ENCODE assay signal across 15 cellular contexts in the genomic region with DNA sequence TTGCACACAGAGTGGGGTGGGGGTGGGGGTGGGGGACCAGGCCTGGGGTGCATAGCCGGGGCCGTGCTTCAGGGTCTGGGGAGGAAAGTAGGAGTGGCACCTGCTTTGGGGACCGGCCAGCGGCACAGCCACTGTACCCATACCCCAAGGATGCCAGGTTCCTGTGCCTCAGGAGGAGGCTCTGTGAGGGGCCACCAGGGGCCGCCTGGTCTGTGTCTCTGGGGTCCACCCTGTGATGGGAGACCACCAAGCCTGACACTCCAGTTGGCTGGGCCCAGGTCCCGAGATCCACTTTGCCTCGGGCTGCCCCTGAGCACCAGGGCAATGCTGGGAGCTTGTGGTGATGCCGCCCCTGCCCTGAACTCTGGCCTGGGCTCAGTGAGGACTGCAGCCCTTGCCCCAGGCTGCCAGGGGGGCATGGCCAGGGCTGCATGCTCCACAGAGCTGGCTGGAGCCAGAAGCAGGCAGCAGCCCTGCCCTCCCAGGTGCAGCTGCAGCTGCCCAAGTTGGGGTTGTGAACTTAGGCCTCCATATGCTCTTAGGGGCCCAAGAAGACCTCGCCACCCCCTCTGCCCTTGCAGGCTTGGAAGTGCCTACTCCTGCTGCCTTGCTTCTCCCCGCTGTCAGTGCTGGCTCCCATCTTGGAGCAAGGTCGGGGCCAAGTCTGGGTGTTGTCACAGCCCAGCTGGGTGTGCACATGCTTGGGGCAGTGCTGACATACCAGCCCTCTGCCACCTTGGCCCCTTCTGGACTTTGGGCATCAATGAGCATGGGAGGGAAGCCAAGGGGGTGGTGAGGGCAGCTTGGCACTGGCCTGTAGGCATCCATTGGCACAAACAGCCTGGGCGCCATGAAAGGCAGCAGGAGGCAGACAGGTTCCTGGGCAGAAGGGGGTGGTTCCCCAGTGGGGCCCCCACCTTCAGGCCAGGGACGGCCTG.
DNase-seq lines count a peak whose midpoint lies in the region; ATAC-seq, FAIRE-seq and TF ChIP-seq lines count a peak whose summit lies in the region.
"Had no signal": no experiment of that assay in that cellular context is flagged by ENCODE, and none has a peak within 500 bp of the region (broad histone marks: within the 10 kb centered on the region; RNA-seq: fewer than 3 reads in every experiment).

No MANE protein-coding gene starts in this region.

- ATAC-seq in GM19463 (IDR thresholded peaks at IDR 0.05; ENCODE audit: unreplicated experiment) (no peak), GM21825 (IDR thresholded peaks at IDR 0.05; ENCODE audit: unreplicated experiment) (no peak), HG02610 (IDR thresholded peaks at IDR 0.05; ENCODE audit: unreplicated experiment) (no peak)
- ATAC-seq: A549 had no signal

- H3K4me1 Mint-ChIP-seq in H9: no peaks in the 10 kb centered on the region
- H3K4me1 Mint-ChIP-seq in osteocyte (ENCODE audit: unreplicated experiment): no peaks in the 10 kb centered on the region
- H3K4me1 Mint-ChIP-seq in type B pancreatic cell (ENCODE audit: unreplicated experiment): no peaks in the 10 kb centered on the region
- H3K4me1 Mint-ChIP-seq: CD4-positive, alpha-beta memory T cell had no signal

- H3K27ac Mint-ChIP-seq in H9 (no peak overlapping the region), osteocyte (ENCODE audit: unreplicated experiment) (no peak overlapping the region), type B pancreatic cell (no peak overlapping the region)
- H3K27ac Mint-ChIP-seq: CD4-positive, alpha-beta memory T cell; IgD-negative memory B cell had no signal

- no peak overlapping the region for H2BK120ac ChIP-seq in H9 (ENCODE audit: low read depth, low read length, poor library complexity, severe bottlenecking)
- no peak overlapping the region for H2BK120ac ChIP-seq in H1 (replicated peaks; ENCODE audit: low read depth, low read length)

- H2AFZ ChIP-seq in H9 (ENCODE audit: low read length) (no peak overlapping the region), H1 (ENCODE audit: low read length) (no peak overlapping the region)

- no peaks in the 10 kb centered on the region for H3K36me3 ChIP-seq in H1 (ENCODE audit: control insufficient read depth in 2 of 4, insufficient read depth in 4 of 4, low read length in 3 of 4)
- H3K36me3 ChIP-seq: BE2C had no signal

- H3K4me3 Mint-ChIP-seq in H9 (no peak overlapping the region), osteocyte (ENCODE audit: unreplicated experiment) (no peak overlapping the region), type B pancreatic cell (no peak overlapping the region)
- H3K4me3 Mint-ChIP-seq: CD4-positive, alpha-beta memory T cell; IgD-negative memory B cell had no signal

- no peak overlapping the region for H4K5ac ChIP-seq in H9 (ENCODE audit: insufficient read length, low read depth, low read length)
- H4K5ac ChIP-seq in H1 (ENCODE audit: insufficient read length, low read depth, low read length): no peak overlapping the region

- H3K18ac ChIP-seq in H9 (ENCODE audit: insufficient read length, low read depth, low read length): no peak overlapping the region
- H3K18ac ChIP-seq in H1 (ENCODE audit: extremely low read depth, low read length): no peak overlapping the region

- no peak for FAIRE-seq in H1 (lab: Jason Lieb, UNC)
- FAIRE-seq: A549, GM12891 had no signal

- POLR2A ChIA-PET in H1 (lab: Charles Lee; ENCODE audit: partially characterized antibody): interaction anchor here (0.6 kb wide), 1 partner anchor 31 kb away, joined by 3 read pairs; no protein-coding TSS in a partner anchor

- H3K56ac ChIP-seq in H9 (ENCODE audit: insufficient read length, low read depth, low read length) (no peak overlapping the region), H1 (replicated peaks; ENCODE audit: insufficient read length, low read depth, low read length) (no peak overlapping the region)

- no peak for TF ChIP-seq RAD21 in H1 (IDR thresholded peaks at IDR 0.05 in 1 of 2, conservative IDR thresholded peaks at IDR 0.05 in 1 of 2; ENCODE audit: low read depth in 2 of 2, low read length in 2 of 2)

- H3K4me3 ChIP-seq in H1 (ENCODE audit: extremely low read depth in 1 of 4, insufficient read depth in 2 of 4, low read depth in 3 of 4, low read length in 4 of 4): no peak overlapping the region
- H3K4me3 ChIP-seq: A549 had no signal

- H3K9me3 ChIP-seq in H9 (ENCODE audit: control insufficient read depth, low read depth, low read length) (no peaks in the 10 kb centered on the region), H1 (ENCODE audit: insufficient read depth in 2 of 2, low read depth in 1 of 2, low read length in 1 of 2) (0 out of 4 replicates have a peak, but pooled peaks cover 0 to 6% of the 10 kb centered on the region in 2 experiments)
- H3K9me3 ChIP-seq: BE2C had no signal

- H3K27ac ChIP-seq in H9 (ENCODE audit: insufficient read length, low read depth, low read length) (no peak overlapping the region), H1 (ENCODE audit: low read depth, low read length) (no peak overlapping the region)
- H3K27ac ChIP-seq: A549, C4-2B had no signal

- DNase-seq in H9: no peak
- DNase-seq in H1 (ENCODE audit: low read depth in 1 of 2, low spot score in 2 of 2): peak in 1 of 2 experiments; percentile 39
- peak; percentile 82 for DNase-seq in osteocyte (ENCODE audit: extremely low spot score, unreplicated experiment)
- peak; percentile 61 for DNase-seq in type B pancreatic cell (ENCODE audit: extremely low spot score, unreplicated experiment)
- DNase-seq: BE2C; CD4-positive, alpha-beta memory T cell; DMS79; GOT3 had no signal

- H3T11ph ChIP-seq in H9 (ENCODE audit: low read length): no peak overlapping the region

- H2BK5ac ChIP-seq in H9 (ENCODE audit: insufficient read length, low read length) (no peak overlapping the region), H1 (ENCODE audit: low read depth, low read length) (no peak overlapping the region)

- H3K4ac ChIP-seq in H9 (ENCODE audit: low read depth, low read length): no peak overlapping the region
- no peak overlapping the region for H3K4ac ChIP-seq in H1 (replicated peaks; ENCODE audit: insufficient read length, low read depth, low read length)

- H4K8ac ChIP-seq in H9 (replicated peaks; ENCODE audit: insufficient read length, low read depth, low read length) (no peak overlapping the region), H1 (ENCODE audit: extremely low read depth, insufficient read depth, low read length) (0 out of 2 replicates have a peak overlapping the region, but pooled peaks have one; percentile 25)

- H2BK12ac ChIP-seq in H9 (ENCODE audit: insufficient read length, low read depth, low read length): no peak overlapping the region
- H2BK12ac ChIP-seq in H1 (ENCODE audit: low read depth, low read length): no peak overlapping the region

- no peak overlapping the region for H4K91ac ChIP-seq in H9 (ENCODE audit: insufficient read length, low read depth, low read length)
- H4K91ac ChIP-seq in H1 (replicated peaks; ENCODE audit: insufficient read length, low read length): no peak overlapping the region

- no peak for TF ChIP-seq POLR2A in H1 (IDR thresholded peaks at IDR 0.05; ENCODE audit: control extremely low read depth in 1 of 2, low read depth in 2 of 2, low read length in 2 of 2)

- peak overlapping the region; percentile 17; the same call in 1 of the 2 replicates for H3K14ac ChIP-seq in H9 (ENCODE audit: insufficient read depth, low read length)
- no peak overlapping the region for H3K14ac ChIP-seq in H1 (ENCODE audit: insufficient read length)

- H3K27me3 ChIP-seq in H9 (ENCODE audit: insufficient read depth, low read length) (no peaks in the 10 kb centered on the region), H1 (replicated peaks in 1 of 4; ENCODE audit: control insufficient read depth in 3 of 4, extremely low read depth in 1 of 4, insufficient read depth in 3 of 4, low read length in 3 of 4) (no peaks in the 10 kb centered on the region; a peak in 1 of 7 replicates)
- H3K27me3 ChIP-seq: BE2C had no signal

- no peaks in the 10 kb centered on the region for H4K20me1 ChIP-seq in H9 (ENCODE audit: control insufficient read depth, insufficient read depth, insufficient read length)
- no peaks in the 10 kb centered on the region for H4K20me1 ChIP-seq in H1 (replicated peaks in 1 of 2; ENCODE audit: control insufficient read depth in 1 of 2, insufficient read depth in 2 of 2, low read length in 2 of 2)

- no peak overlapping the region for H2BK20ac ChIP-seq in H9 (ENCODE audit: low read depth, low read length, poor library complexity, severe bottlenecking)
- H2BK20ac ChIP-seq in H1 (ENCODE audit: low read length): no peak overlapping the region

- H3K23ac ChIP-seq in H9 (ENCODE audit: insufficient read length, low read depth, low read length): no peak overlapping the region
- H3K23ac ChIP-seq in H1 (ENCODE audit: insufficient read length): no peak overlapping the region

- no CpG with 5 or more reads among the region's 13 CpGs for WGBS in H9 (ENCODE audit: extremely low coverage, insufficient read length, low lambda C conversion rate)
- WGBS in H1 (ENCODE audit: extremely low coverage in 1 of 2, insufficient coverage in 1 of 2, insufficient read length in 1 of 2, insufficient replicate concordance in 2 of 2, low coverage in 1 of 2, low lambda C conversion rate in 2 of 2, missing lambda C conversion rate in 1 of 2), 2 experiments: 90% methylated on average over 9 of the region's 13 CpGs; no CpG with 5 or more reads in 1 of the 2 experiments

- H3K9ac ChIP-seq in H9 (ENCODE audit: extremely low read depth, insufficient read length, low read length) (no peak overlapping the region), H1 (replicated peaks in 1 of 4; ENCODE audit: extremely low read depth in 1 of 4, low read depth in 3 of 4, low read length in 3 of 4) (no peak overlapping the region)

- H2AK5ac ChIP-seq in H9 (ENCODE audit: insufficient read length, low read length): no peak overlapping the region
- H2AK5ac ChIP-seq in H1 (ENCODE audit: low read depth, low read length): no peak overlapping the region

- H3K79me1 ChIP-seq in H9 (ENCODE audit: insufficient read depth, low read depth, low read length, poor library complexity, severe bottlenecking) (no peaks in the 10 kb centered on the region), H1 (ENCODE audit: low read depth, low read length) (no peaks in the 10 kb centered on the region)

- TF ChIP-seq EP300 in H1 (IDR thresholded peaks at IDR 0.05; ENCODE audit: borderline replicate concordance in 1 of 2, low read depth in 2 of 2, low read length in 2 of 2): no peak

- H3K4me2 ChIP-seq in H9 (ENCODE audit: insufficient read depth, insufficient read length, low read length) (no peak overlapping the region), H1 (ENCODE audit: insufficient read depth in 1 of 2, low read depth in 2 of 2, low read length in 2 of 2) (no peak overlapping the region)
- H3K4me2 ChIP-seq: A549 had no signal

- H3K4me1 ChIP-seq in H9 (ENCODE audit: insufficient read depth, low read length): no peaks in the 10 kb centered on the region
- H3K4me1 ChIP-seq in H1 (replicated peaks in 1 of 4; ENCODE audit: control insufficient read depth in 3 of 4, insufficient read depth in 4 of 4, low read length in 3 of 4): no peaks in the 10 kb centered on the region
- H3K4me1 ChIP-seq: A549, BE2C had no signal

- H3K79me2 ChIP-seq in H9 (ENCODE audit: insufficient read depth, low read length) (no peaks in the 10 kb centered on the region), H1 (ENCODE audit: control insufficient read depth in 1 of 2, insufficient read depth in 2 of 2, low read length in 2 of 2) (no peaks in the 10 kb centered on the region)

- no peaks in the 10 kb centered on the region for H3K23me2 ChIP-seq in H9 (ENCODE audit: insufficient read length, low read depth, low read length, poor library complexity, severe bottlenecking)
- no peaks in the 10 kb centered on the region for H3K23me2 ChIP-seq in H1 (ENCODE audit: low read depth, low read length)

- CTCF ChIA-PET in H1 (lab: Charles Lee; ENCODE audit: partially characterized antibody): interaction anchor here (0.8 to 3.1 kb wide), 14 partner anchors 9 to 562 kb away, joined by 3 to 23 read pairs (median 4); no protein-coding TSS in a partner anchor

- H3K9me3 Mint-ChIP-seq in H9 (peaks cover 10 to 12% of the 10 kb centered on the region in 2 experiments; a peak in 4 of 5 replicates), osteocyte (ENCODE audit: unreplicated experiment) (no peaks in the 10 kb centered on the region), type B pancreatic cell (no peaks in the 10 kb centered on the region)

- TF ChIP-seq CTCF in H9 (conservative IDR thresholded peaks at IDR 0.05) (no peak), H1 (IDR thresholded peaks at IDR 0.05; ENCODE audit: control extremely low read depth in 1 of 3, insufficient read depth in 1 of 3, low read depth in 1 of 3, low read length in 3 of 3) (no peak), osteocyte (IDR thresholded peaks at IDR 0.05) (no peak), type B pancreatic cell (conservative IDR thresholded peaks at IDR 0.05) (no peak)

- peaks cover 9% of the 10 kb centered on the region for H3K27me3 Mint-ChIP-seq in H9 (ENCODE audit: low read depth)
- H3K27me3 Mint-ChIP-seq in osteocyte (ENCODE audit: unreplicated experiment): peaks cover 26% of the 10 kb centered on the region
- H3K27me3 Mint-ChIP-seq in type B pancreatic cell: peaks cover 8% of the 10 kb centered on the region
- H3K27me3 Mint-ChIP-seq: IgD-negative memory B cell had no signal

- no peaks in the 10 kb centered on the region; a peak in 1 of 7 replicates for H3K36me3 Mint-ChIP-seq in H9 (ENCODE audit: insufficient read depth in 1 of 3, low read depth in 3 of 3)
- H3K36me3 Mint-ChIP-seq in osteocyte (ENCODE audit: unreplicated experiment): no peaks in the 10 kb centered on the region
- no peaks in the 10 kb centered on the region for H3K36me3 Mint-ChIP-seq in type B pancreatic cell
- H3K36me3 Mint-ChIP-seq: CD4-positive, alpha-beta memory T cell; IgD-negative memory B cell had no signal

- H2BK15ac ChIP-seq in H9 (ENCODE audit: low read depth, low read length) (no peak overlapping the region), H1 (ENCODE audit: low read length) (no peak overlapping the region)
